Comparison of ENCODE assay signal across 12 cellular contexts in genomic region chr2:202031261-202031986, GRCh38. TPM values are rescaled to one million over a fixed set of nuclear protein-coding genes. Genes with fewer than 3 reads are reported as not detected.
DNase-seq lines count a peak whose midpoint lies in the region; ATAC-seq and TF ChIP-seq lines count a peak whose summit lies in the region.
"Had no signal": no experiment of that assay in that cellular context is flagged by ENCODE, and none has a peak within 500 bp of the region (broad histone marks: within the 10 kb centered on the region; RNA-seq: fewer than 3 reads in every experiment).

No MANE protein-coding gene starts in this region.

- peaks cover 6% of the 10 kb centered on the region for H3K27me3 ChIP-seq in CD8-positive, alpha-beta memory T cell (ENCODE audit: insufficient read depth, low read length, poor library complexity, severe bottlenecking)
- no peaks in the 10 kb centered on the region for H3K27me3 ChIP-seq in Panc1 (ENCODE audit: control insufficient read depth, insufficient read depth, low read length)

- peaks cover 9 to 15% (median 10%) of the 10 kb centered on the region in 3 donors for H3K4me1 Mint-ChIP-seq in CD8-positive, alpha-beta memory T cell
- H3K4me1 Mint-ChIP-seq in osteocyte (ENCODE audit: unreplicated experiment): peaks cover 26% of the 10 kb centered on the region
- H3K4me1 Mint-ChIP-seq in stimulated activated naive B cell treated with anti-CD40 and anti-IgM and Interleukin-4, amounts not matched to agents 10 μg/mL and 1 μg/mL and 100 μg/mL, for 72 hours: peaks cover 14% of the 10 kb centered on the region in 2 donors

- peaks cover 5% of the 10 kb centered on the region for H3K4me1 ChIP-seq in CD8-positive, alpha-beta memory T cell (ENCODE audit: insufficient read depth, low read length)
- 0 out of 2 replicates have a peak, but pooled peaks cover 3% of the 10 kb centered on the region for H3K4me1 ChIP-seq in Panc1 (ENCODE audit: control insufficient read depth, insufficient read depth, low read length)

- H3K4me3 Mint-ChIP-seq in CD8-positive, alpha-beta memory T cell: peak overlapping the region in 6 of 7 donors; percentile 4 to 88 (median 37)
- peak overlapping the region; percentile 86 for H3K4me3 Mint-ChIP-seq in osteocyte (ENCODE audit: unreplicated experiment)
- H3K4me3 Mint-ChIP-seq in stimulated activated naive B cell treated with anti-CD40 and anti-IgM and Interleukin-4, amounts not matched to agents 10 μg/mL and 1 μg/mL and 100 μg/mL, for 72 hours: no peak overlapping the region

- DNase-seq in CD8-positive, alpha-beta memory T cell: no peak
- DNase-seq in Panc1 (ENCODE audit: low read depth, low spot score): no peak
- peak; percentile 37 for DNase-seq in fibroblast of gingiva (ENCODE audit: low read depth)
- DNase-seq in osteocyte (ENCODE audit: extremely low spot score, unreplicated experiment): no peak
- no peak for DNase-seq in stimulated activated CD8-positive, alpha-beta memory T cell treated with anti-CD3 and anti-CD28 coated beads, Interleukin-4, amount 100 ng/mL, for 48 hours
- DNase-seq in activated gamma-delta T cell treated with Interleukin-2 at 50 U/mL for 16 hours: no peak
- DNase-seq in stimulated activated naive B cell treated with anti-CD40 and anti-IgM and Interleukin-4, amounts not matched to agents 10 μg/mL and 1 μg/mL and 100 μg/mL, for 72 hours: no peak
- no peak for DNase-seq in MV-4-11 (lab: John Stamatoyannopoulos, UW)
- DNase-seq: cortex of kidney, heart right ventricle, NCI-H2029 had no signal

- TF ChIP-seq CTCF in Panc1 (IDR thresholded peaks at IDR 0.05) (no peak), osteocyte (IDR thresholded peaks at IDR 0.05) (no peak)

- no peak overlapping the region for H3K4me3 ChIP-seq in CD8-positive, alpha-beta memory T cell (ENCODE audit: low read length)
- no peak overlapping the region for H3K4me3 ChIP-seq in Panc1 (ENCODE audit: low read depth in 2 of 2, low read length in 2 of 2)

- intact Hi-C loops in Panc1 (cut with micrococcal nuclease; ENCODE audit: unreplicated experiment): loop anchor here (10.0 kb wide), 2 partner anchors 167 to 237 kb away; no protein-coding TSS in a partner anchor

- H3K9me3 ChIP-seq in CD8-positive, alpha-beta memory T cell (ENCODE audit: low read length): no peaks in the 10 kb centered on the region
- no peaks in the 10 kb centered on the region for H3K9me3 ChIP-seq in Panc1 (ENCODE audit: control insufficient read depth, insufficient read depth, low read depth, low read length)
- H3K9me3 ChIP-seq: heart right ventricle had no signal

- peaks cover 6 to 11% of the 10 kb centered on the region in 2 donors for H3K27me3 Mint-ChIP-seq in CD8-positive, alpha-beta memory T cell
- no peaks in the 10 kb centered on the region for H3K27me3 Mint-ChIP-seq in osteocyte (ENCODE audit: unreplicated experiment)
- H3K27me3 Mint-ChIP-seq in stimulated activated naive B cell treated with anti-CD40 and anti-IgM and Interleukin-4, amounts not matched to agents 10 μg/mL and 1 μg/mL and 100 μg/mL, for 72 hours: peaks cover 30 to 33% of the 10 kb centered on the region in 2 donors

- H3K36me3 Mint-ChIP-seq in CD8-positive, alpha-beta memory T cell: peaks cover 0 to 10% (median 0%) of the 10 kb centered on the region in 3 donors
- H3K36me3 Mint-ChIP-seq in osteocyte (ENCODE audit: unreplicated experiment): no peaks in the 10 kb centered on the region
- H3K36me3 Mint-ChIP-seq in stimulated activated naive B cell treated with anti-CD40 and anti-IgM and Interleukin-4, amounts not matched to agents 10 μg/mL and 1 μg/mL and 100 μg/mL, for 72 hours: no peaks in the 10 kb centered on the region
- H3K36me3 Mint-ChIP-seq: stimulated activated memory B cell treated with anti-CD40 and anti-IgM and Interleukin-4, amounts not matched to agents 10 μg/mL and 1 μg/mL and 100 μg/mL, for 72 hours had no signal

- H3K36me3 ChIP-seq in CD8-positive, alpha-beta memory T cell (ENCODE audit: insufficient read depth, low read length): no peaks in the 10 kb centered on the region
- no peaks in the 10 kb centered on the region; the same call in 1 of the 2 replicates for H3K36me3 ChIP-seq in Panc1 (ENCODE audit: control insufficient read depth, insufficient read depth, low read length)
- H3K36me3 ChIP-seq: heart right ventricle had no signal

- H3K27ac ChIP-seq in CD8-positive, alpha-beta memory T cell (ENCODE audit: low read depth, low read length): no peak overlapping the region
- peak overlapping the region; percentile 87; the same call in 1 of the 2 replicates for H3K27ac ChIP-seq in Panc1 (ENCODE audit: low read length)

- CTCF ChIA-PET in CD8-positive, alpha-beta memory T cell (lab: Charles Lee): interaction anchor here (1.8 kb wide), 1 partner anchor 10 kb away, joined by 3 read pairs; no protein-coding TSS in a partner anchor
- CTCF ChIA-PET in Panc1 (lab: Charles Lee): no interaction called here

- in situ Hi-C loops in Panc1 (cut with HindIII; ENCODE audit: low pct_unique_long_range_greater_than_20kb, low sequenced_read_pairs): no loop called here

- ATAC-seq in Panc1: no peak
- no peak for ATAC-seq in stimulated activated naive B cell treated with anti-CD40 and anti-IgM and Interleukin-4, amounts not matched to agents 10 μg/mL and 1 μg/mL and 100 μg/mL, for 72 hours (replicated peaks)
- ATAC-seq: heart right ventricle; stimulated activated memory B cell treated with anti-CD40 and anti-IgM and Interleukin-4, amounts not matched to agents 10 μg/mL and 1 μg/mL and 100 μg/mL, for 72 hours had no signal

- H3K27ac Mint-ChIP-seq in CD8-positive, alpha-beta memory T cell: no peak overlapping the region
- H3K27ac Mint-ChIP-seq in osteocyte (ENCODE audit: unreplicated experiment): peak overlapping the region; percentile 98
- no peak overlapping the region for H3K27ac Mint-ChIP-seq in stimulated activated naive B cell treated with anti-CD40 and anti-IgM and Interleukin-4, amounts not matched to agents 10 μg/mL and 1 μg/mL and 100 μg/mL, for 72 hours
- H3K27ac Mint-ChIP-seq: stimulated activated memory B cell treated with anti-CD40 and anti-IgM and Interleukin-4, amounts not matched to agents 10 μg/mL and 1 μg/mL and 100 μg/mL, for 72 hours had no signal

- no TSS peak for BruUV-seq in Panc1 (replicated peaks; lab: Mats Ljungman, UMichigan)

- POLR2A ChIA-PET in CD8-positive, alpha-beta memory T cell (lab: Charles Lee): no interaction called here
- POLR2A ChIA-PET in Panc1 (lab: Charles Lee): no interaction called here

- no peaks in the 10 kb centered on the region for H3K9me3 Mint-ChIP-seq in CD8-positive, alpha-beta memory T cell
- H3K9me3 Mint-ChIP-seq in osteocyte (ENCODE audit: unreplicated experiment): no peaks in the 10 kb centered on the region
- H3K9me3 Mint-ChIP-seq in stimulated activated naive B cell treated with anti-CD40 and anti-IgM and Interleukin-4, amounts not matched to agents 10 μg/mL and 1 μg/mL and 100 μg/mL, for 72 hours: no peaks in the 10 kb centered on the region
- H3K9me3 Mint-ChIP-seq: stimulated activated memory B cell treated with anti-CD40 and anti-IgM and Interleukin-4, amounts not matched to agents 10 μg/mL and 1 μg/mL and 100 μg/mL, for 72 hours had no signal

RNA-seq across cellular contexts. Expression of gene FZD7, which starts 2.2 kb away (rescaled TPM):
- total RNA-seq in CD8-positive, alpha-beta memory T cell: under 1 TPM; 0.55 to 0.75 TPM
- polyA plus RNA-seq in CD8-positive, alpha-beta memory T cell: not detected
- total RNA-seq in Panc1 (2021; ENCODE audit: unreplicated experiment) (38.1 TPM), osteocyte (37.0 and 37.8 TPM in 2 replicates)
- polyA plus RNA-seq in Panc1 (2012; ENCODE audit: insufficient read length): 46.7 TPM

RNA-seq across cellular contexts. Expression of gene KIAA2012, which starts 41.6 kb away (rescaled TPM):
- not detected for total RNA-seq in CD8-positive, alpha-beta memory T cell
- polyA plus RNA-seq in CD8-positive, alpha-beta memory T cell: not detected
- not detected for total RNA-seq in Panc1 (2021; ENCODE audit: unreplicated experiment)
- polyA plus RNA-seq in Panc1 (2012; ENCODE audit: insufficient read length): not detected
- total RNA-seq in osteocyte: not detected in 2 replicates
- total RNA-seq: heart right ventricle had no signal
- polyA plus RNA-seq: heart right ventricle had no signal

Comparison
In these comparisons a context has a peak if more than half of its experiments do, and no peak if none do; other contexts are left out.
1. H3K4me3 Mint-ChIP-seq: peak in CD8-positive, alpha-beta memory T cell (6 of 7) and osteocyte (single experiment); none in stimulated activated naive B cell treated with anti-CD40 and anti-IgM and Interleukin-4, amounts not matched to agents 10 μg/mL and 1 μg/mL and 100 μg/mL, for 72 hours (0 of 2).
2. RNA of gene FZD7, which starts 2.2 kb away (total RNA-seq): 38.1 TPM in Panc1 (single experiment) and 37.0 to 37.8 TPM in osteocyte; 0.55 to 0.75 TPM in CD8-positive, alpha-beta memory T cell; every median in the first group is over 10 times any median in the second.